24 cellular contexts compared by ENCODE assay signal in the genomic region with DNA sequence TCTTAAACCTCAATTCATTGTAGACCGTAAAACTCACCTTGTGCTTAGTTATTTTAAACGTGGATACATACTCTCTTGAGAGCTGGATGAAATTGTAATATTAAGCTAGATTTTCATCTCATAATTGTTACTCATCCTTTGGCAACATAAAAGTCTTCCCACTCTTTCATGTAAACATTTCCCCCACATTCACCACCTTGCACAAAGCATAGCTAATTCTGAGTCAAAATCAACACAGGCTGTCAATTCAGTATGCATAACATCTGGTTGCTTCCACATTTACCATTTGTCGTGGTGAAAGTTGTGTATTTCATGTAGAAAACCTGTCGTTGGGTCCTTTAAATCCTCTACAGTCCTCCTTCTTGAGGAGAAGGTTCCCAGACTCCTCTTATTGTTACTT.
"Had no signal": no experiment of that assay in that cellular context is flagged by ENCODE, and none has a peak within 500 bp of the region (broad histone marks: within the 10 kb centered on the region; RNA-seq: fewer than 3 reads in every experiment).

No MANE protein-coding gene starts in this region.

- DNase-seq: KBM-7, MG63, NCI-H1092, NCI-H1105 treated with DMSO at 0.1 percent for 48 hours, NCI-H1417 treated with DMSO at 0.1 percent for 48 hours, NCI-H146, NCI-H187, NCI-H2029, NCI-H2081 treated with DMSO at 0.1 percent for 48 hours, NCI-H2171, NCI-H226, NCI-H446, NCI-H510A, NCI-H524 treated with DMSO at 0.1 percent for 48 hours, NCI-H69, NCI-H774, PC-9, Peyer's patch, Right ventricle myocardium superior, RPMI8226, SIG-M5 had no signal

- H3K4me1 ChIP-seq: Peyer's patch, SJSA1 had no signal

- FAIRE-seq: HTR-8/SVneo had no signal

- H3K36me3 ChIP-seq: MG63, Peyer's patch, SJSA1 had no signal

- H3K4me3 ChIP-seq: MG63, PC-9, Peyer's patch, SJSA1, SK-N-MC had no signal

- H2AFZ ChIP-seq: PC-9 had no signal

- H3K9me3 ChIP-seq: MG63, Peyer's patch, SJSA1 had no signal

- H3K27me3 ChIP-seq: MG63, Peyer's patch, SJSA1 had no signal

- H3K4me2 ChIP-seq: PC-9 had no signal

- H3K27ac ChIP-seq: PC-9, Peyer's patch, SJSA1, SK-N-MC had no signal
